In the genomic region with DNA sequence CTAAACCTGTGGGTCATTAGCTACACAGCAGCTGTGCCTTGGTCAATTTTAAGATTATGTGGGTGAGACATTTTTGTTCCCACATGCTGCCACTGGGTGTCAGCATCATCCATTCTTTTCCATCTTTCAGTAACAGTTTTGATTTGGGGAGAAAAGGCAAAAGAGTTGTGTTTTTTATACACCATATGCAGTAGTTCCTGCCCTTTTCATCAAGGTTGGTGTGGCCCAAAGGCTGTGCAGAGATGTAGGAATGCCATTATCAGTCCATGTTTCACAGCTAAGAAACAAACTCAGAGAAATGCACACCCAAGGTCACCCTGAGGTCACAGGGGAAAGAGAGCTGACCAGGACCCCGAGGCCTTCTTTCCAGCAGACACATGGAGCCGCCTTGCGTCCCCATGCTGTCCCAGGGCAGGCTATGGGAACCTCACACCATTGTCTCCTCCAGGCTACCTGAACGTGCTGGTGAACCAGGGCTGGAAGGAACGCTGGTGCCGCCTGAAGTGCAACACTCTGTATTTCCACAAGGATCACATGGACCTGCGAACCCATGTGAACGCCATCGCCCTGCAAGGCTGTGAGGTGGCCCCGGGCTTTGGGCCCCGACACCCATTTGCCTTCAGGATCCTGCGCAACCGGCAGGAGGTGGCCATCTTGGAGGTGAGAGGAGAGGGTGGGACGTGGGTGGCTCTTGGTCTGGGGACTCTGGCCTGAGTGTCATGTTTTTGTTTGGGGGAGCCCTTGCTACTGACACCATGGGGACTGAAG, we compare ENCODE assay signal across 8 cellular contexts. TPM values are rescaled to one million over a fixed set of nuclear protein-coding genes. Genes with fewer than 3 reads are reported as not detected.
A peak's percentile ranks its signal among the peaks of the same experiment; 100 is the strongest.
DNase-seq lines count a peak whose midpoint lies in the region; ATAC-seq and TF ChIP-seq lines count a peak whose summit lies in the region.

No MANE protein-coding gene starts in this region.

- DNase-seq in 8988T: peak; percentile 41
- DNase-seq in NCI-H524 treated with DMSO at 0.1 percent for 48 hours (lab: John Stamatoyannopoulos, UW): peak; percentile 10
- DNase-seq in activated T-cell treated with anti-CD3 and anti-CD28 coated beads, Interleukin-2, amount 50 U/mL, for 72 hours: peak; percentile 13 to 27
- peak; percentile 41 for DNase-seq in globus pallidus (ENCODE audit: low spot score)
- DNase-seq in stimulated activated CD4-positive, alpha-beta T cell treated with anti-CD3 and anti-CD28 coated beads, Interleukin-15, amount 100 ng/mL, for 24 hours: peak; percentile 33
- no peak for DNase-seq in ecto neural progenitor cell (ENCODE audit: low spot score)

- peak; percentile 48 for ATAC-seq in HG02642 (IDR thresholded peaks at IDR 0.05; ENCODE audit: poor library complexity, unreplicated experiment)
- ATAC-seq in activated T-cell treated with anti-CD3 and anti-CD28 coated beads, Interleukin-2, amount 50 U/mL, for 72 hours (replicated peaks in 1 of 2): peak; percentile 45 to 56

- H3K27me3 ChIP-seq in DOHH2 (ENCODE audit: control insufficient read depth, low read length): no peaks in the 10 kb centered on the region; the same call in 1 of the 2 replicates

- no peaks in the 10 kb centered on the region for H3K9me3 Mint-ChIP-seq in activated T-cell treated with anti-CD3 and anti-CD28 coated beads, Interleukin-2, amount 50 U/mL, for 72 hours

- no peaks in the 10 kb centered on the region for H3K4me1 Mint-ChIP-seq in activated T-cell treated with anti-CD3 and anti-CD28 coated beads, Interleukin-2, amount 50 U/mL, for 72 hours (ENCODE audit: low read depth)

- no peaks in the 10 kb centered on the region for H4K20me1 ChIP-seq in DOHH2 (ENCODE audit: control insufficient read depth, insufficient read depth, low read depth, low read length)

- no peaks in the 10 kb centered on the region for H3K36me3 Mint-ChIP-seq in activated T-cell treated with anti-CD3 and anti-CD28 coated beads, Interleukin-2, amount 50 U/mL, for 72 hours (ENCODE audit: insufficient read depth in 2 of 2)

- H3K4me1 ChIP-seq in DOHH2 (ENCODE audit: control insufficient read depth, low read length): no peaks in the 10 kb centered on the region

- no peaks in the 10 kb centered on the region for H3K36me3 ChIP-seq in DOHH2 (ENCODE audit: control insufficient read depth, low read length)

- TF ChIP-seq CTCF in DOHH2 (IDR thresholded peaks at IDR 0.05; ENCODE audit: low read depth, low read length, poor library complexity, severe bottlenecking): peak; percentile 73

- no peak overlapping the region for H3K4me3 Mint-ChIP-seq in activated T-cell treated with anti-CD3 and anti-CD28 coated beads, Interleukin-2, amount 50 U/mL, for 72 hours

- no peak overlapping the region for H3K27ac ChIP-seq in DOHH2 (ENCODE audit: low read depth, low read length)

- H3K4me3 ChIP-seq in DOHH2 (ENCODE audit: low read length): no peak overlapping the region

- H3K27me3 Mint-ChIP-seq in activated T-cell treated with anti-CD3 and anti-CD28 coated beads, Interleukin-2, amount 50 U/mL, for 72 hours (ENCODE audit: low read depth): no peaks in the 10 kb centered on the region

- H3F3A ChIP-seq in DOHH2 (ENCODE audit: control insufficient read depth, insufficient read depth): no peaks in the 10 kb centered on the region

- no peaks in the 10 kb centered on the region for H3K79me2 ChIP-seq in DOHH2 (ENCODE audit: control insufficient read depth, low read length)

- no peak overlapping the region for H3K27ac Mint-ChIP-seq in activated T-cell treated with anti-CD3 and anti-CD28 coated beads, Interleukin-2, amount 50 U/mL, for 72 hours

- H3K9me3 ChIP-seq in DOHH2 (ENCODE audit: control insufficient read depth, insufficient read depth, low read length): no peaks in the 10 kb centered on the region

- H3K9me2 ChIP-seq in DOHH2 (replicated peaks; ENCODE audit: control insufficient read depth, low read length): no peaks in the 10 kb centered on the region

- no peak overlapping the region for H3K4me2 ChIP-seq in DOHH2 (ENCODE audit: low read length)

RNA-seq across cellular contexts. Expression of gene GRPEL2, which starts 27.8 kb away (rescaled TPM):
- 10 to 100 TPM; 39.6 to 42.7 TPM for total RNA-seq in activated T-cell treated with anti-CD3 and anti-CD28 coated beads, Interleukin-2, amount 50 U/mL, for 72 hours

RNA-seq across cellular contexts. Expression of gene PCYOX1L, which starts 40.4 kb away (rescaled TPM):
- 10 to 100 TPM; 18.2 to 24.4 TPM for total RNA-seq in activated T-cell treated with anti-CD3 and anti-CD28 coated beads, Interleukin-2, amount 50 U/mL, for 72 hours

RNA-seq across cellular contexts. Expression of gene AFAP1L1, which starts 45.8 kb away (rescaled TPM):
- under 1 TPM; 0.12 to 0.17 TPM for total RNA-seq in activated T-cell treated with anti-CD3 and anti-CD28 coated beads, Interleukin-2, amount 50 U/mL, for 72 hours
